12 cellular contexts compared by ENCODE assay signal in genomic region chr5:139134906-139135305, GRCh38.
"Had no signal": no experiment of that assay in that cellular context is flagged by ENCODE, and none has a peak within 500 bp of the region (broad histone marks: within the 10 kb centered on the region; RNA-seq: fewer than 3 reads in every experiment).

No MANE protein-coding gene starts in this region.

- H3K27ac ChIP-seq: body of pancreas, vagina had no signal

- DNase-seq: activated effector memory CD4-positive, alpha-beta T cell treated with Interleukin-2 at 50 U/mL for 16 hours; body of pancreas; erythroblast; naive thymus-derived CD8-positive, alpha-beta T cell; stimulated activated CD4-positive, alpha-beta T cell treated with anti-CD3 and anti-CD28 coated beads, Interleukin-12 subunit alpha, Interleukin-12 subunit beta, amount 100 ng/mL, for 4 hours; stimulated activated CD4-positive, alpha-beta T cell treated with anti-CD3 and anti-CD28 coated beads, Interleukin-2, amount 100 ng/mL, for 48 hours; stimulated activated CD8-positive, alpha-beta memory T cell treated with anti-CD3 and anti-CD28 coated beads, Interleukin-4, amount 100 ng/mL, for 48 hours; tibial artery had no signal

- H3K36me3 ChIP-seq: prostate gland, tibial artery, vagina had no signal

- H3K27me3 ChIP-seq: body of pancreas, tibial artery, vagina had no signal

- H3K9me3 ChIP-seq: body of pancreas, prostate gland, tibial artery, vagina had no signal

- ATAC-seq: body of pancreas; naive thymus-derived CD8-positive, alpha-beta T cell; sciatic nerve had no signal

- H3K4me3 ChIP-seq: body of pancreas, lung, prostate gland, tibial artery, vagina had no signal
